34 cellular contexts compared by ENCODE assay signal in genomic region chr1:26368006-26368405, GRCh38. TPM values are rescaled to one million over a fixed set of nuclear protein-coding genes. Genes with fewer than 3 reads are reported as not detected.
A peak's percentile ranks its signal among the peaks of the same experiment; 100 is the strongest.
DNase-seq lines count a peak whose midpoint lies in the region; ATAC-seq, FAIRE-seq and TF ChIP-seq lines count a peak whose summit lies in the region.
"Had no signal": no experiment of that assay in that cellular context is flagged by ENCODE, and none has a peak within 500 bp of the region (broad histone marks: within the 10 kb centered on the region; RNA-seq: fewer than 3 reads in every experiment).

No MANE protein-coding gene starts in this region.

- 94% methylated on average over 4 of the region's 4 CpGs; no CpG with 5 or more reads in 1 of the 2 experiments for WGBS in H1 (ENCODE audit: extremely low coverage in 1 of 2, insufficient coverage in 1 of 2, insufficient read length in 1 of 2, insufficient replicate concordance in 2 of 2, low coverage in 1 of 2, low lambda C conversion rate in 2 of 2, missing lambda C conversion rate in 1 of 2), 2 experiments
- 82 to 85% methylated on average over 4 of the region's 4 CpGs for WGBS in sigmoid colon, 2 donors

- H3K27ac ChIP-seq in CD8-positive, alpha-beta T cell (ENCODE audit: low read depth, low read length) = no peak overlapping the region
- H3K27ac ChIP-seq in H1 (ENCODE audit: low read depth, low read length) (no peak overlapping the region), sigmoid colon (no peak overlapping the region)
- H3K27ac ChIP-seq: BLaER1, GM23248, PC-9 had no signal

- no peak for TF ChIP-seq RAD21 in H1 (IDR thresholded peaks at IDR 0.05 in 1 of 2, conservative IDR thresholded peaks at IDR 0.05 in 1 of 2; ENCODE audit: low read depth in 2 of 2, low read length in 2 of 2)

- no peak overlapping the region for H3K9ac ChIP-seq in H1 (replicated peaks in 1 of 4; ENCODE audit: extremely low read depth in 1 of 4, low read depth in 3 of 4, low read length in 3 of 4)
- H3K9ac ChIP-seq: BLaER1, GM23248 had no signal

- TF ChIP-seq POLR2A in H1 (IDR thresholded peaks at IDR 0.05; ENCODE audit: control extremely low read depth in 1 of 2, low read depth in 2 of 2, low read length in 2 of 2) (no peak), sigmoid colon (IDR thresholded peaks at IDR 0.05) (no peak)

- no peak overlapping the region for H4K91ac ChIP-seq in H1 (replicated peaks; ENCODE audit: insufficient read length, low read length)

- H2AK5ac ChIP-seq in H1 (ENCODE audit: low read depth, low read length) = no peak overlapping the region

- POLR2A ChIA-PET in CD8-positive, alpha-beta T cell (lab: Charles Lee) = interaction anchor here (1.6 to 3.0 kb wide), 2 partner anchors 11 to 82 kb away, joined by 6 to 17 read pairs; no protein-coding TSS in a partner anchor
- POLR2A ChIA-PET in H1 (lab: Charles Lee; ENCODE audit: partially characterized antibody) = interaction anchor here (1.3 to 1.4 kb wide), 2 partner anchors 9 to 31 kb away, joined by 3 to 4 read pairs; no protein-coding TSS in a partner anchor

- 0 out of 2 replicates have a peak overlapping the region, but pooled peaks have one; percentile 18 for H2BK20ac ChIP-seq in H1 (ENCODE audit: low read length)

- H3K18ac ChIP-seq in H1 (ENCODE audit: extremely low read depth, low read length) = no peak overlapping the region

- no peak overlapping the region for H3K27ac Mint-ChIP-seq in activated T-cell treated with anti-CD3 and anti-CD28 coated beads, Interleukin-2, amount 50 U/mL, for 24 hours
- no peak overlapping the region for H3K27ac Mint-ChIP-seq in CD8-positive, alpha-beta T cell
- H3K27ac Mint-ChIP-seq: CD4-positive, alpha-beta T cell; HFFc6 had no signal

- DNase-seq in activated T-cell treated with anti-CD3 and anti-CD28 coated beads, Interleukin-2, amount 50 U/mL, for 4 hours = no peak
- no peak for DNase-seq in activated T-cell treated with anti-CD3 and anti-CD28 coated beads, Interleukin-2, amount 50 U/mL, for 24 hours
- DNase-seq in CD8-positive, alpha-beta T cell = no peak
- DNase-seq in OCI-M1 (lab: John Stamatoyannopoulos, UW) (peak; percentile 9), H1 (ENCODE audit: low read depth in 1 of 2, low spot score in 2 of 2) (no peak), DMS 273 (lab: John Stamatoyannopoulos, UW; ENCODE audit: unreplicated experiment) (no peak), sigmoid colon (no peak)
- DNase-seq: CD4-positive, alpha-beta T cell; DMS79 treated with DMSO at 0.1 percent for 48 hours; GF-D8; GM23248; HFFc6; KBM-7; MG63; NCI-H1105 treated with DMSO at 0.1 percent for 48 hours; NCI-H146; NCI-H2029; NCI-H446; NCI-H524 treated with DMSO at 0.1 percent for 48 hours; NCI-H82; NK-92 treated with Interleukin-12 subunit alpha and Interleukin-12 subunit beta, amount 100 ng/mL, for 24 hours; PC-9; Right ventricle myocardium superior had no signal

- H3K4me3 ChIP-seq in CD8-positive, alpha-beta T cell (ENCODE audit: low read depth, low read length) = no peak overlapping the region
- H3K4me3 ChIP-seq in H1 (ENCODE audit: extremely low read depth in 1 of 4, insufficient read depth in 2 of 4, low read depth in 3 of 4, low read length in 4 of 4) (no peak overlapping the region), sigmoid colon (no peak overlapping the region)
- H3K4me3 ChIP-seq: BLaER1, GM23248, HAP-1, MG63, PC-9 had no signal

- intact Hi-C loops in CD8-positive, alpha-beta T cell (cut with DNase I, micrococcal nuclease) = no loop called here
- intact Hi-C loops in sigmoid colon (cut with DNase I) = no loop called here

- no peak overlapping the region for H3K23ac ChIP-seq in H1 (ENCODE audit: insufficient read length)

- CTCF ChIA-PET in CD8-positive, alpha-beta T cell (lab: Charles Lee) = interaction anchor here (0.9 to 9.2 kb wide), 4 partner anchors 27 to 91 kb away, joined by 3 to 106 read pairs (median 6); partner anchors contain the start of gene SH3BGRL3
- CTCF ChIA-PET in H1 (lab: Charles Lee; ENCODE audit: partially characterized antibody) = interaction anchor here (0.6 to 14.1 kb wide), 7 partner anchors 21 to 84 kb away, joined by 3 to 297 read pairs (median 3); partner anchors contain the start of gene SH3BGRL3

- H3K4me2 ChIP-seq in H1 (ENCODE audit: insufficient read depth in 1 of 2, low read depth in 2 of 2, low read length in 2 of 2) = no peak overlapping the region
- H3K4me2 ChIP-seq: BLaER1, PC-9 had no signal

- no peak overlapping the region for H2BK15ac ChIP-seq in H1 (ENCODE audit: low read length)

- H2BK12ac ChIP-seq in H1 (ENCODE audit: low read depth, low read length) = no peak overlapping the region

- TF ChIP-seq EP300 in H1 (IDR thresholded peaks at IDR 0.05; ENCODE audit: borderline replicate concordance in 1 of 2, low read depth in 2 of 2, low read length in 2 of 2) (no peak), sigmoid colon (IDR thresholded peaks at IDR 0.05) (no peak)

- peaks cover 2% of the 10 kb centered on the region for H3K27me3 Mint-ChIP-seq in activated T-cell treated with anti-CD3 and anti-CD28 coated beads, Interleukin-2, amount 50 U/mL, for 4 hours (ENCODE audit: low read depth)
- H3K27me3 Mint-ChIP-seq in activated T-cell treated with anti-CD3 and anti-CD28 coated beads, Interleukin-2, amount 50 U/mL, for 24 hours = no peaks in the 10 kb centered on the region
- no peaks in the 10 kb centered on the region for H3K27me3 Mint-ChIP-seq in CD8-positive, alpha-beta T cell (ENCODE audit: low read depth)

- no peak for TF ChIP-seq CTCF in CD8-positive, alpha-beta T cell (IDR thresholded peaks at IDR 0.05)
- TF ChIP-seq CTCF in H1 (IDR thresholded peaks at IDR 0.05; ENCODE audit: control extremely low read depth in 1 of 3, insufficient read depth in 1 of 3, low read depth in 1 of 3, low read length in 3 of 3) = no peak
- TF ChIP-seq CTCF in sigmoid colon (IDR thresholded peaks at IDR 0.05) = no peak

- no peak overlapping the region; the same call in 1 of the 2 replicates for H4K8ac ChIP-seq in H1 (ENCODE audit: extremely low read depth, insufficient read depth, low read length)

- no peak for FAIRE-seq in H1 (lab: Jason Lieb, UNC)
- FAIRE-seq: A204.1, GM12891, GM18507 had no signal

- peaks cover 59% of the 10 kb centered on the region for H3K4me1 Mint-ChIP-seq in activated T-cell treated with anti-CD3 and anti-CD28 coated beads, Interleukin-2, amount 50 U/mL, for 4 hours (ENCODE audit: low read depth)
- H3K4me1 Mint-ChIP-seq in activated T-cell treated with anti-CD3 and anti-CD28 coated beads, Interleukin-2, amount 50 U/mL, for 24 hours (ENCODE audit: low read depth) = peaks cover 54% of the 10 kb centered on the region
- peaks cover 59% of the 10 kb centered on the region for H3K4me1 Mint-ChIP-seq in CD8-positive, alpha-beta T cell (ENCODE audit: low read depth)

- H3K23me2 ChIP-seq in H1 (ENCODE audit: low read depth, low read length) = no peaks in the 10 kb centered on the region

- H2BK120ac ChIP-seq in H1 (replicated peaks; ENCODE audit: low read depth, low read length) = no peak overlapping the region

- H3K9me3 Mint-ChIP-seq in activated T-cell treated with anti-CD3 and anti-CD28 coated beads, Interleukin-2, amount 50 U/mL, for 4 hours = no peaks in the 10 kb centered on the region
- H3K9me3 Mint-ChIP-seq in activated T-cell treated with anti-CD3 and anti-CD28 coated beads, Interleukin-2, amount 50 U/mL, for 24 hours = no peaks in the 10 kb centered on the region
- H3K9me3 Mint-ChIP-seq in CD8-positive, alpha-beta T cell = no peaks in the 10 kb centered on the region

- no peaks in the 10 kb centered on the region for H4K20me1 ChIP-seq in H1 (replicated peaks in 1 of 2; ENCODE audit: control insufficient read depth in 1 of 2, insufficient read depth in 2 of 2, low read length in 2 of 2)
- H4K20me1 ChIP-seq: BLaER1 had no signal

- H3K27me3 ChIP-seq in CD8-positive, alpha-beta T cell (ENCODE audit: insufficient read depth, low read length) = no peaks in the 10 kb centered on the region
- H3K27me3 ChIP-seq in H1 (replicated peaks in 1 of 4; ENCODE audit: control insufficient read depth in 3 of 4, extremely low read depth in 1 of 4, insufficient read depth in 3 of 4, low read length in 3 of 4) (peaks cover 0 to 6% (median 2%) of the 10 kb centered on the region in 4 experiments; a peak in 2 of 7 replicates), sigmoid colon (peaks cover 3 to 32% (median 16%) of the 10 kb centered on the region in 3 donors)

- peak overlapping the region; percentile 26 for H3K4me3 Mint-ChIP-seq in activated T-cell treated with anti-CD3 and anti-CD28 coated beads, Interleukin-2, amount 50 U/mL, for 4 hours
- no peak overlapping the region for H3K4me3 Mint-ChIP-seq in activated T-cell treated with anti-CD3 and anti-CD28 coated beads, Interleukin-2, amount 50 U/mL, for 24 hours
- peak overlapping the region; percentile 44 for H3K4me3 Mint-ChIP-seq in CD8-positive, alpha-beta T cell
- H3K4me3 Mint-ChIP-seq: CD4-positive, alpha-beta T cell; HFFc6 had no signal

- H3K56ac ChIP-seq in H1 (replicated peaks; ENCODE audit: insufficient read length, low read depth, low read length) = no peak overlapping the region

- H4K5ac ChIP-seq in H1 (ENCODE audit: insufficient read length, low read depth, low read length) = no peak overlapping the region

- no peak for ATAC-seq in activated T-cell treated with anti-CD3 and anti-CD28 coated beads, Interleukin-2, amount 50 U/mL, for 4 hours
- no peak for ATAC-seq in CD8-positive, alpha-beta T cell
- no peak for ATAC-seq in GM21390 (IDR thresholded peaks at IDR 0.05; ENCODE audit: unreplicated experiment)

- no peak overlapping the region for H2AFZ ChIP-seq in H1 (ENCODE audit: low read length)
- H2AFZ ChIP-seq: GM23248, PC-9 had no signal

- no peaks in the 10 kb centered on the region for H3K36me3 Mint-ChIP-seq in activated T-cell treated with anti-CD3 and anti-CD28 coated beads, Interleukin-2, amount 50 U/mL, for 4 hours (ENCODE audit: insufficient read depth)
- no peaks in the 10 kb centered on the region for H3K36me3 Mint-ChIP-seq in activated T-cell treated with anti-CD3 and anti-CD28 coated beads, Interleukin-2, amount 50 U/mL, for 24 hours (ENCODE audit: low read depth)
- H3K36me3 Mint-ChIP-seq in CD8-positive, alpha-beta T cell = no peaks in the 10 kb centered on the region

- no peak overlapping the region for H2BK5ac ChIP-seq in H1 (ENCODE audit: low read depth, low read length)

- H3K9me3 ChIP-seq in CD8-positive, alpha-beta T cell (ENCODE audit: low read length) = no peaks in the 10 kb centered on the region
- H3K9me3 ChIP-seq in H1 (ENCODE audit: insufficient read depth in 2 of 2, low read depth in 1 of 2, low read length in 1 of 2) = no peaks in the 10 kb centered on the region
- H3K9me3 ChIP-seq in sigmoid colon = no peaks in the 10 kb centered on the region
- H3K9me3 ChIP-seq: BLaER1, HAP-1, MG63 had no signal

- no peaks in the 10 kb centered on the region for H3K79me2 ChIP-seq in H1 (ENCODE audit: control insufficient read depth in 1 of 2, insufficient read depth in 2 of 2, low read length in 2 of 2)

- H3K14ac ChIP-seq in H1 (ENCODE audit: insufficient read length) = no peak overlapping the region

- no peaks in the 10 kb centered on the region for H3K79me1 ChIP-seq in H1 (ENCODE audit: low read depth, low read length)

- H3K4me1 ChIP-seq in CD8-positive, alpha-beta T cell (ENCODE audit: insufficient read depth, low read length) = peaks cover 71% of the 10 kb centered on the region
- H3K4me1 ChIP-seq in H1 (replicated peaks in 1 of 4; ENCODE audit: control insufficient read depth in 3 of 4, insufficient read depth in 4 of 4, low read length in 3 of 4) = no peaks in the 10 kb centered on the region; a peak in 1 of 7 replicates
- no peaks in the 10 kb centered on the region for H3K4me1 ChIP-seq in sigmoid colon
- H3K4me1 ChIP-seq: HAP-1 had no signal

- no peaks in the 10 kb centered on the region for H3K36me3 ChIP-seq in CD8-positive, alpha-beta T cell (ENCODE audit: insufficient read depth, low read length)
- H3K36me3 ChIP-seq in H1 (ENCODE audit: control insufficient read depth in 2 of 4, insufficient read depth in 4 of 4, low read length in 3 of 4) (no peaks in the 10 kb centered on the region), sigmoid colon (no peaks in the 10 kb centered on the region)
- H3K36me3 ChIP-seq: BLaER1, HAP-1, MG63 had no signal

- H3K4ac ChIP-seq in H1 (replicated peaks; ENCODE audit: insufficient read length, low read depth, low read length) = no peak overlapping the region

RNA-seq across cellular contexts. Expression of gene ZNF683, which starts 4.5 kb away (rescaled TPM):
- under 1 TPM; 0.11 to 0.30 (median 0.13) TPM for total RNA-seq in activated T-cell treated with anti-CD3 and anti-CD28 coated beads, Interleukin-2, amount 50 U/mL, for 4 hours
- 10 to 100 TPM in 1 of 2 experiments, 1 to 10 TPM in 1; 8.4 to 10.9 TPM for total RNA-seq in CD8-positive, alpha-beta T cell
- total RNA-seq in H1 (2021; fragmentation: NEBNext Ultra II Directional; extraction: Animal tissue kit (Norgen Biotek cat#: 25700)) = not detected in 2 replicates
- polyA plus RNA-seq in H1 (2011; rRNA removed) (not detected in 2 replicates), sigmoid colon (under 1 TPM in 1 of 3 donors, not detected in 2; 0.52 TPM)
- polyA plus RNA-seq in H1 (2011; cell fraction: cytosol; rRNA removed) = not detected
- polyA plus RNA-seq in H1 (2011; cell fraction: nucleus; rRNA removed) = not detected
- not detected in 4 replicates for polyA plus RNA-seq in H1 (2012, experiment 1 of 2)
- not detected for polyA plus RNA-seq in H1 (2012, experiment 2 of 2)
- polyA plus RNA-seq in H1 (2013, experiment 1 of 2) = not detected
- polyA plus RNA-seq in H1 (2013, experiment 2 of 2) = not detected
- polyA minus RNA-seq in H1 (2011; rRNA and poly(A)+ RNA removed) = not detected in 2 replicates
- polyA minus RNA-seq in H1 (2011; cell fraction: cytosol; rRNA and poly(A)+ RNA removed) = not detected
- not detected for polyA minus RNA-seq in H1 (2011; cell fraction: nucleus; rRNA and poly(A)+ RNA removed)
- not detected for total RNA-seq in sigmoid colon
- total RNA-seq: GM23248, HFFc6, HT1080, LHCN-M2, PC-9, Right ventricle myocardium superior, RPMI7951, SK-MEL-5 had no signal
- polyA plus RNA-seq: AG04450, GM23248 had no signal

RNA-seq across cellular contexts. Expression of gene CRYBG2, which starts 14.1 kb away (rescaled TPM):
- under 1 TPM; 0.16 to 0.45 (median 0.30) TPM for total RNA-seq in activated T-cell treated with anti-CD3 and anti-CD28 coated beads, Interleukin-2, amount 50 U/mL, for 4 hours
- total RNA-seq in CD8-positive, alpha-beta T cell = 1 to 10 TPM in 1 of 2 experiments, under 1 TPM in 1; 0.33 to 1.0 TPM
- 17.0 and 22.2 TPM in 2 replicates for total RNA-seq in H1 (2021; fragmentation: NEBNext Ultra II Directional; extraction: Animal tissue kit (Norgen Biotek cat#: 25700))
- polyA plus RNA-seq in H1 (2011; rRNA removed) = 14.2 and 22.1 TPM in 2 replicates
- 16.1 TPM for polyA plus RNA-seq in H1 (2011; cell fraction: cytosol; rRNA removed)
- polyA plus RNA-seq in H1 (2011; cell fraction: nucleus; rRNA removed) = 35.5 TPM
- polyA plus RNA-seq in H1 (2012, experiment 1 of 2) = 11.8 to 18.8 TPM (median 17.2 TPM) in 4 replicates
- 11.2 TPM for polyA plus RNA-seq in H1 (2012, experiment 2 of 2)
- 7.4 TPM for polyA plus RNA-seq in H1 (2013, experiment 1 of 2)
- 7.6 TPM for polyA plus RNA-seq in H1 (2013, experiment 2 of 2)
- 6.0 and 7.1 TPM in 2 replicates for polyA minus RNA-seq in H1 (2011; rRNA and poly(A)+ RNA removed)
- 11.9 TPM for polyA minus RNA-seq in H1 (2011; cell fraction: cytosol; rRNA and poly(A)+ RNA removed)
- 11.7 TPM for polyA minus RNA-seq in H1 (2011; cell fraction: nucleus; rRNA and poly(A)+ RNA removed)
- total RNA-seq in sigmoid colon = 1 to 10 TPM in 1 of 4 donors, under 1 TPM in 1, not detected in 2; 0.55 to 1.8 TPM
- polyA plus RNA-seq in sigmoid colon = 10 to 100 TPM; 13.8 to 21.0 (median 19.9) TPM
- total RNA-seq: GM23248, HFFc6, LHCN-M2, Right ventricle myocardium superior, RPMI7951, SK-MEL-5 had no signal
- polyA plus RNA-seq: AG04450, GM23248 had no signal

RNA-seq across cellular contexts. Expression of gene LIN28A, which starts 42.6 kb away (rescaled TPM):
- total RNA-seq in activated T-cell treated with anti-CD3 and anti-CD28 coated beads, Interleukin-2, amount 50 U/mL, for 4 hours = under 1 TPM; 0.37 to 0.57 (median 0.46) TPM
- total RNA-seq in CD8-positive, alpha-beta T cell = not detected
- 1,467 and 1,486 TPM in 2 replicates for total RNA-seq in H1 (2021; fragmentation: NEBNext Ultra II Directional; extraction: Animal tissue kit (Norgen Biotek cat#: 25700))
- polyA plus RNA-seq in H1 (2011; rRNA removed) (313 and 403 TPM in 2 replicates), sigmoid colon (not detected)
- polyA plus RNA-seq in H1 (2011; cell fraction: cytosol; rRNA removed) = 514 TPM
- 204 TPM for polyA plus RNA-seq in H1 (2011; cell fraction: nucleus; rRNA removed)
- 820 to 1,133 TPM (median 823 TPM) in 4 replicates for polyA plus RNA-seq in H1 (2012, experiment 1 of 2)
- polyA plus RNA-seq in H1 (2012, experiment 2 of 2) = 884 TPM
- polyA plus RNA-seq in H1 (2013, experiment 1 of 2) = 655 TPM
- 668 TPM for polyA plus RNA-seq in H1 (2013, experiment 2 of 2)
- polyA minus RNA-seq in H1 (2011; rRNA and poly(A)+ RNA removed) = 998 and 1,147 TPM in 2 replicates
- 878 TPM for polyA minus RNA-seq in H1 (2011; cell fraction: cytosol; rRNA and poly(A)+ RNA removed)
- 369 TPM for polyA minus RNA-seq in H1 (2011; cell fraction: nucleus; rRNA and poly(A)+ RNA removed)
- not detected for total RNA-seq in sigmoid colon
- total RNA-seq: CD4-positive, alpha-beta T cell; GM23248; HFFc6; HT1080; PC-9; Right ventricle myocardium superior; RPMI7951; SK-MEL-5 had no signal
- polyA plus RNA-seq: AG04450 had no signal

RNA-seq across cellular contexts. Expression of gene CD52, which starts 50.2 kb away (rescaled TPM):
- 10 to 100 TPM; 82.3 to 99.4 (median 93.8) TPM for total RNA-seq in activated T-cell treated with anti-CD3 and anti-CD28 coated beads, Interleukin-2, amount 50 U/mL, for 4 hours
- total RNA-seq in CD8-positive, alpha-beta T cell = 100 to 1,000 TPM; 285 to 289 TPM
- 2.4 TPM in 1 of 2 replicates, not detected in the other for total RNA-seq in H1 (2021; fragmentation: NEBNext Ultra II Directional; extraction: Animal tissue kit (Norgen Biotek cat#: 25700))
- 2.7 and 3.1 TPM in 2 replicates for polyA plus RNA-seq in H1 (2011; rRNA removed)
- polyA plus RNA-seq in H1 (2011; cell fraction: cytosol; rRNA removed) = 3.6 TPM
- 2.0 TPM for polyA plus RNA-seq in H1 (2011; cell fraction: nucleus; rRNA removed)
- polyA plus RNA-seq in H1 (2012, experiment 1 of 2) = 1.9 to 5.6 TPM (median 3.4 TPM) in 4 replicates
- polyA plus RNA-seq in H1 (2012, experiment 2 of 2) = 11.0 TPM
- 9.0 TPM for polyA plus RNA-seq in H1 (2013, experiment 1 of 2)
- polyA plus RNA-seq in H1 (2013, experiment 2 of 2) = 8.5 TPM
- polyA minus RNA-seq in H1 (2011; rRNA and poly(A)+ RNA removed) = 0.59 and 2.0 TPM in 2 replicates
- not detected for polyA minus RNA-seq in H1 (2011; cell fraction: cytosol; rRNA and poly(A)+ RNA removed)
- not detected for polyA minus RNA-seq in H1 (2011; cell fraction: nucleus; rRNA and poly(A)+ RNA removed)
- 1 to 10 TPM in 2 of 4 donors, not detected in 2; 1.6 to 5.7 TPM for total RNA-seq in sigmoid colon
- 100 to 1,000 TPM in 1 of 3 donors, 10 to 100 TPM in 2; 19.8 to 556 (median 41.4) TPM for polyA plus RNA-seq in sigmoid colon
- total RNA-seq: GM23248, HFFc6, HT1080, LHCN-M2, RPMI7951, SK-MEL-5 had no signal
- polyA plus RNA-seq: AG04450, GM23248 had no signal

Comparison
In these comparisons a context has a peak if more than half of its experiments do, and no peak if none do; other contexts are left out.
1. RNA of gene LIN28A, which starts 42.6 kb away (total RNA-seq): 1,467 to 1,486 TPM in H1; 0.37 to 0.57 TPM in activated T-cell treated with anti-CD3 and anti-CD28 coated beads, Interleukin-2, amount 50 U/mL, for 4 hours, not detected in CD8-positive, alpha-beta T cell and not detected in sigmoid colon; every median in the first group is over 100 times any median in the second.